In genomic region chr1:10679521-10680220, GRCh38 we compare ENCODE assay signal across 7 cellular contexts.
DNase-seq lines count a peak whose midpoint lies in the region; ATAC-seq, FAIRE-seq and TF ChIP-seq lines count a peak whose summit lies in the region.

No MANE protein-coding gene starts in this region.

- 40% methylated on average over 9 of the region's 9 CpGs for WGBS in GM12878 (ENCODE audit: insufficient coverage, insufficient replicate concordance, low lambda C conversion rate, missing lambda C conversion rate)
- 33 to 41% (median 40%) methylated on average over 8 to 9 of the region's 9 CpGs for WGBS in spleen, 5 donors

- no peak for TF ChIP-seq POLR2A in GM12878 (IDR thresholded peaks at IDR 0.05; ENCODE audit: low read depth, low read length)
- TF ChIP-seq POLR2A in spleen (IDR thresholded peaks at IDR 0.05) = no peak

- H3K27ac ChIP-seq in GM12878 (ENCODE audit: control insufficient read depth, insufficient read depth) (no peak overlapping the region), muscle layer of colon (ENCODE audit: low read depth, low read length) (peak overlapping the region; percentile 96), spleen (no peak overlapping the region)

- SMC1A ChIA-PET in GM12878 (lab: Charles Lee; ENCODE audit: uncharacterized antibody, unreplicated experiment) = no interaction called here

- H3K79me2 ChIP-seq in GM12878 (ENCODE audit: control insufficient read depth, insufficient read depth, low read length) = no peaks in the 10 kb centered on the region

- no peak for TF ChIP-seq EP300 in GM12878 (IDR thresholded peaks at IDR 0.05; ENCODE audit: borderline replicate concordance in 1 of 2, control insufficient read depth in 1 of 2, low read depth in 2 of 2, low read length in 2 of 2)

- intact Hi-C loops in GM12878 (cut with micrococcal nuclease; ENCODE audit: unreplicated experiment) (no loop called here), spleen (cut with DNase I; ENCODE audit: low total_unique reads) (loop anchor here (10.0 kb wide), 1 partner anchor 115 kb away; the partner anchor contains the start of gene CASZ1)

- TF ChIP-seq RAD21 in GM12878 (IDR thresholded peaks at IDR 0.05; ENCODE audit: insufficient read depth, low read depth, low read length) = no peak

- H3K9me3 ChIP-seq in GM12878 (replicated peaks; ENCODE audit: control insufficient read depth, insufficient read depth, low read length) (no peaks in the 10 kb centered on the region), muscle layer of colon (ENCODE audit: low read length) (no peaks in the 10 kb centered on the region), spleen (no peaks in the 10 kb centered on the region)

- peak; percentile 56 for DNase-seq in GDM1 (lab: John Stamatoyannopoulos, UW)
- DNase-seq in NCI-H1694 (lab: John Stamatoyannopoulos, UW) = peak; percentile 85
- no peak for DNase-seq in GM12878 (ENCODE audit: low read depth, low spot score)
- no peak for DNase-seq in activated gamma-delta T cell treated with Interleukin-2 at 50 U/mL for 16 hours
- DNase-seq in spleen = no peak

- POLR2A ChIA-PET in GM12878 (lab: Charles Lee) = no interaction called here

- H3K9ac ChIP-seq in GM12878 (ENCODE audit: control insufficient read depth, insufficient read depth, low read length) (no peak overlapping the region), muscle layer of colon (ENCODE audit: low read length) (peak overlapping the region; percentile 49)

- in situ Hi-C loops in GM12878 (cut with MboI) = no loop called here

- TF ChIP-seq CTCF in GM12878 (IDR thresholded peaks at IDR 0.05 in 2 of 3, conservative IDR thresholded peaks at IDR 0.05 in 1 of 3; ENCODE audit: control insufficient read depth in 2 of 3, extremely low read depth in 1 of 3, insufficient read depth in 1 of 3, low read depth in 3 of 3, low read length in 3 of 3) = no peak
- no peak for TF ChIP-seq CTCF in spleen (IDR thresholded peaks at IDR 0.05 in 8 of 11, conservative IDR thresholded peaks at IDR 0.05 in 3 of 11)

- H3K36me3 ChIP-seq in GM12878 (ENCODE audit: control insufficient read depth in 2 of 2, insufficient read depth in 2 of 2, low read length in 1 of 2) (no peaks in the 10 kb centered on the region; a peak in 1 of 4 replicates), muscle layer of colon (ENCODE audit: insufficient read depth, low read length) (no peaks in the 10 kb centered on the region), spleen (peaks cover 0 to 6% (median 0%) of the 10 kb centered on the region in 6 donors)

- no TSS peak for BruUV-seq in GM12878 (replicated peaks; lab: Mats Ljungman, UMichigan)

- H3K27me3 ChIP-seq in GM12878 (replicated peaks in 1 of 2; ENCODE audit: control insufficient read depth in 2 of 2, insufficient read depth in 2 of 2, low read length in 1 of 2) = no peaks in the 10 kb centered on the region
- no peaks in the 10 kb centered on the region for H3K27me3 ChIP-seq in muscle layer of colon (ENCODE audit: control insufficient read depth in 1 of 2, insufficient read depth in 2 of 2, low read length in 2 of 2)
- no peaks in the 10 kb centered on the region for H3K27me3 ChIP-seq in spleen (replicated peaks in 1 of 7)

- H2AFZ ChIP-seq in GM12878 (ENCODE audit: control insufficient read depth, low read depth, low read length) = no peak overlapping the region

- RAD21 ChIA-PET in GM12878 (lab: Charles Lee; ENCODE audit: unreplicated experiment) = no interaction called here

- H3K4me1 ChIP-seq in GM12878 (ENCODE audit: control insufficient read depth, insufficient read depth, low read length) (no peaks in the 10 kb centered on the region), muscle layer of colon (ENCODE audit: insufficient read depth, low read length) (peaks cover 95% of the 10 kb centered on the region), spleen (peaks cover 0 to 55% (median 11%) of the 10 kb centered on the region in 6 donors)

- no peak overlapping the region for H3K4me3 ChIP-seq in GM12878
- H3K4me3 ChIP-seq in muscle layer of colon (ENCODE audit: low read depth in 1 of 2, low read length in 2 of 2) = peak overlapping the region in 1 of 2 donors; percentile 38
- no peak overlapping the region for H3K4me3 ChIP-seq in spleen

- no peak overlapping the region for H3K4me2 ChIP-seq in GM12878 (ENCODE audit: control insufficient read depth, insufficient read depth)

- CTCF ChIA-PET in GM12878 (lab: Yijun Ruan, JAX) = interaction anchor here (1.1 kb wide), 1 partner anchor 10 kb away, joined by 4 read pairs; no protein-coding TSS in a partner anchor

- H4K20me1 ChIP-seq in GM12878 (ENCODE audit: control insufficient read depth, insufficient read depth) = peaks cover 2% of the 10 kb centered on the region; the same call in 1 of the 2 replicates

- ATAC-seq in GM12878 (no peak; the same call in 2 of the 3 replicates), HG03432 (IDR thresholded peaks at IDR 0.05; ENCODE audit: unreplicated experiment) (no peak)

- no peak for FAIRE-seq in GM12878 (lab: Jason Lieb, UNC)

TF ChIP-seq in GM12878, 131 proteins besides CTCF, POLR2A, EP300 and RAD21:
- TF ChIP-seq SP1 (IDR thresholded peaks at IDR 0.05; ENCODE audit: low read depth, low read length) (peak; percentile 46), IRF3 (IDR thresholded peaks at IDR 0.05) (no peak)

Comparison
In these comparisons a context has a peak if more than half of its experiments do, and no peak if none do; other contexts are left out.
1. DNase-seq: peak in GDM1 (single experiment) and NCI-H1694 (single experiment); none in GM12878 (single experiment), activated gamma-delta T cell treated with Interleukin-2 at 50 U/mL for 16 hours (single experiment) and spleen (single experiment).